ENCODE assay signal across 29 cellular contexts in genomic region chr11:76176463-76176862, GRCh38. TPM values are rescaled to one million over a fixed set of nuclear protein-coding genes. Genes with fewer than 3 reads are reported as not detected.
"Had no signal": no experiment of that assay in that cellular context is flagged by ENCODE, and none has a peak within 500 bp of the region (broad histone marks: within the 10 kb centered on the region; RNA-seq: fewer than 3 reads in every experiment).

No MANE protein-coding gene starts in this region.

- H3K36me3 Mint-ChIP-seq: memory B cell; mesothelial cell of epicardium; naive B cell; natural killer cell treated with Interleukin-12 subunit alpha and Interleukin-12 subunit beta and Interleukin-15 and Interleukin-18, amount 100 ng/mL, for 72 hours; stimulated activated memory B cell treated with anti-CD40 and anti-IgM and Interleukin-4, amounts not matched to agents 10 μg/mL and 1 μg/mL and 100 μg/mL, for 72 hours had no signal

- H3K36me3 ChIP-seq: esophagus squamous epithelium, pancreas, thoracic aorta, tibial nerve, upper lobe of left lung had no signal

- H3K9me3 ChIP-seq: esophagus squamous epithelium, mucosa of descending colon, pancreas, thoracic aorta, tibial nerve, upper lobe of left lung had no signal

- H3K4me1 ChIP-seq: esophagus squamous epithelium, pancreas, tibial nerve, upper lobe of left lung had no signal

- H3K27ac ChIP-seq: esophagus squamous epithelium, pancreas, thoracic aorta, tibial nerve, upper lobe of left lung had no signal

- DNase-seq: cerebellar nuclear complex; cortex of kidney; effector memory CD8-positive, alpha-beta T cell; erythroblast; esophagus squamous epithelium; head of caudate nucleus; kidney; mucosa of descending colon; naive B cell; stimulated activated CD4-positive, alpha-beta T cell treated with anti-CD3 and anti-CD28 coated beads, Interleukin-12 subunit alpha, Interleukin-12 subunit beta, amount 100 ng/mL, for 4 hours; stimulated activated CD4-positive, alpha-beta T cell treated with anti-CD3 and anti-CD28 coated beads, Interleukin-2, amount 100 ng/mL, for 24 hours; stimulated activated CD4-positive, alpha-beta T cell treated with anti-CD3 and anti-CD28 coated beads, Interleukin-4, amount 100 ng/mL, for 24 hours; stimulated activated naive CD8-positive, alpha-beta T cell treated with anti-CD3 and anti-CD28 coated beads, Interleukin-15, Interleukin-2, amounts not matched to agents 100 U/mL and 50 U/mL, for 24 hours; upper lobe of left lung had no signal

- H3K4me2 ChIP-seq: smooth muscle cell had no signal

- H3K27me3 Mint-ChIP-seq: effector memory CD8-positive, alpha-beta T cell; natural killer cell treated with Interleukin-12 subunit alpha and Interleukin-12 subunit beta and Interleukin-15 and Interleukin-18, amount 100 ng/mL, for 72 hours had no signal

- FAIRE-seq: endometrium, frontal cortex, kidney, pancreas, urothelium cell line had no signal

- H3K27ac Mint-ChIP-seq: memory B cell; mesothelial cell of epicardium; natural killer cell treated with Interleukin-12 subunit alpha and Interleukin-12 subunit beta and Interleukin-15 and Interleukin-18, amount 100 ng/mL, for 72 hours; stimulated activated memory B cell treated with anti-CD40 and anti-IgM and Interleukin-4, amounts not matched to agents 10 μg/mL and 1 μg/mL and 100 μg/mL, for 72 hours had no signal

- H3K9me3 Mint-ChIP-seq: effector memory CD8-positive, alpha-beta T cell; memory B cell; mesothelial cell of epicardium; natural killer cell treated with Interleukin-12 subunit alpha and Interleukin-12 subunit beta and Interleukin-15 and Interleukin-18, amount 100 ng/mL, for 72 hours had no signal

- H3K4me3 Mint-ChIP-seq: effector memory CD8-positive, alpha-beta T cell; memory B cell; mesothelial cell of epicardium; naive B cell; natural killer cell treated with Interleukin-12 subunit alpha and Interleukin-12 subunit beta and Interleukin-15 and Interleukin-18, amount 100 ng/mL, for 72 hours had no signal

- H3K27me3 ChIP-seq: esophagus squamous epithelium, pancreas, tibial nerve, upper lobe of left lung had no signal

- ATAC-seq: effector memory CD8-positive, alpha-beta T cell; left lobe of liver; mucosa of descending colon; natural killer cell treated with Interleukin-12 subunit alpha and Interleukin-12 subunit beta and Interleukin-15 and Interleukin-18, amount 100 ng/mL, for 72 hours; pancreas; sciatic nerve; stimulated activated memory B cell treated with anti-CD40 and anti-IgM and Interleukin-4, amounts not matched to agents 10 μg/mL and 1 μg/mL and 100 μg/mL, for 72 hours; stimulated activated naive CD8-positive, alpha-beta T cell treated with anti-CD3 and anti-CD28 coated beads, Interleukin-15, Interleukin-2, amounts not matched to agents 100 U/mL and 50 U/mL, for 24 hours had no signal

- H3K4me3 ChIP-seq: esophagus squamous epithelium, lung, mucosa of descending colon, pancreas, smooth muscle cell, thoracic aorta, tibial nerve, upper lobe of left lung had no signal

RNA-seq across cellular contexts. Expression of gene WNT11, which starts 29.8 kb away (rescaled TPM):
- total RNA-seq: dermis microvascular lymphatic vessel endothelial cell had no signal
